ENCODE assay signal across 12 cellular contexts in the genomic region with DNA sequence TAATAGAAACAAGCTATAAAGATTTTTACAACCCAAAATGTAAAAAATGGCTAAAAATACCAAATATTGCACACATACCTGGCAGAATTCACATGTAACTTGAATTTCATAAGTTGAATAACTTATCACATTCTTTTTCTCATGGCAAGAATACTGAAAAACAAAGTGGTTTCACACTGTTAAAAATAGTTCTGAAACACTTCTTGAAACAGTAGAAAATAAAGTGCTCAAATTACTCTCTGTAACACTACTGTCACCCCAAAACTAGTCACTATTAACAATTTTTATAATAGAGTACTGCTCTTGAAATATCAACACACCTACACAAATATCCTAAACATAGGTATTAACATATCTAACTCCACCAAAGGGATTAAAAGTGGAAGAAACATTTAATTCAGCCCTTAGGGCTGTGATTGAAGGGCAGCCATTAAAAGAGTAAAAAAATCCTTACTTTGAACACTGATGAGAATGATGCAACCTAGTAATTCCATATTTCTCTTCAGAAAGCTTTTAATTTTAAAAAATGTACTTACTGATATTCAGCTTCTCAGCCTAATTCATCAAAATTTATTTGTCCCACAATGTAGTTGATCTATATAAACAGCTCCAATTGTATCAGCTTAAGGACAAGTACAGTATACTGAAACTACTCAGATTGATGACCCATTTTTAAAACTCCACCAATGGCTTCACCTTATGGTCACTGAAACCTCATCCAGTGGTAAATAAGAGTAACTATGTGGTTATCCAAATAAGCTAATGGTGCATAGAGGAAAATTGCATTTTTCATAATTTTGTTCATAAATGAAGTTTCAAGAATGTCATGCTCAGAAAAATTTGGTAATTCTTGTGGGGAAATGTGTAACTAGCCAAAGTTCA. TPM values are rescaled to one million over a fixed set of nuclear protein-coding genes. Genes with fewer than 3 reads are reported as not detected.
DNase-seq lines count a peak whose midpoint lies in the region; ATAC-seq and TF ChIP-seq lines count a peak whose summit lies in the region.
"Had no signal": no experiment of that assay in that cellular context is flagged by ENCODE, and none has a peak within 500 bp of the region (broad histone marks: within the 10 kb centered on the region; RNA-seq: fewer than 3 reads in every experiment).

No MANE protein-coding gene starts in this region.

- no peak overlapping the region for H3K4me3 ChIP-seq in CD4-positive, CD25-positive, alpha-beta regulatory T cell (ENCODE audit: low read depth, low read length)
- H3K4me3 ChIP-seq: stomach had no signal

- H2BK20ac ChIP-seq in H9 (ENCODE audit: low read depth, low read length, poor library complexity, severe bottlenecking) = no peak overlapping the region

- H2BK12ac ChIP-seq in H9 (ENCODE audit: insufficient read length, low read depth, low read length) = no peak overlapping the region

- no peaks in the 10 kb centered on the region for H3K79me1 ChIP-seq in H9 (ENCODE audit: insufficient read depth, low read depth, low read length, poor library complexity, severe bottlenecking)

- no peaks in the 10 kb centered on the region for H3K27me3 ChIP-seq in CD4-positive, CD25-positive, alpha-beta regulatory T cell (ENCODE audit: control insufficient read depth, insufficient read depth, low read length)
- H3K27me3 ChIP-seq in H9 (ENCODE audit: insufficient read depth, low read length) = no peaks in the 10 kb centered on the region
- H3K27me3 ChIP-seq: stomach had no signal

- H3K56ac ChIP-seq in H9 (ENCODE audit: insufficient read length, low read depth, low read length) = no peak overlapping the region

- ATAC-seq in CD4-positive, CD25-positive, alpha-beta regulatory T cell (ENCODE audit: low read depth in 2 of 2) = no peak
- peak; percentile 49 for ATAC-seq in GM19025 (IDR thresholded peaks at IDR 0.05; ENCODE audit: low read depth, unreplicated experiment)
- peak; percentile 76 for ATAC-seq in HG03442 (IDR thresholded peaks at IDR 0.05; ENCODE audit: unreplicated experiment)
- ATAC-seq in HG03457 (IDR thresholded peaks at IDR 0.05; ENCODE audit: unreplicated experiment) = no peak

- peaks cover 35 to 51% (median 42%) of the 10 kb centered on the region in 4 donors for H3K4me1 Mint-ChIP-seq in CD4-positive, CD25-positive, alpha-beta regulatory T cell
- H3K4me1 Mint-ChIP-seq in H9 = peaks cover 19 to 22% of the 10 kb centered on the region in 2 experiments
- H3K4me1 Mint-ChIP-seq: neural crest cell had no signal

- H2BK5ac ChIP-seq in H9 (ENCODE audit: insufficient read length, low read length) = no peak overlapping the region

- H3K36me3 Mint-ChIP-seq in CD4-positive, CD25-positive, alpha-beta regulatory T cell = peaks cover 30% of the 10 kb centered on the region
- peaks cover 10 to 45% (median 39%) of the 10 kb centered on the region in 3 experiments for H3K36me3 Mint-ChIP-seq in H9 (ENCODE audit: insufficient read depth in 1 of 3, low read depth in 3 of 3)

- no peak overlapping the region for H3K23ac ChIP-seq in H9 (ENCODE audit: insufficient read length, low read depth, low read length)

- H4K20me1 ChIP-seq in H9 (ENCODE audit: control insufficient read depth, insufficient read depth, insufficient read length) = no peaks in the 10 kb centered on the region

- no peak overlapping the region for H3T11ph ChIP-seq in H9 (ENCODE audit: low read length)

- no peak overlapping the region for H3K18ac ChIP-seq in H9 (ENCODE audit: insufficient read length, low read depth, low read length)

- no peak overlapping the region for H4K91ac ChIP-seq in H9 (ENCODE audit: insufficient read length, low read depth, low read length)

- H2AFZ ChIP-seq in H9 (ENCODE audit: low read length) = no peak overlapping the region

- peak overlapping the region in 2 of 3 donors; percentile 67 to 69 for H3K27ac Mint-ChIP-seq in CD4-positive, CD25-positive, alpha-beta regulatory T cell
- peak overlapping the region in 2 of 3 experiments; percentile 50 to 75; a peak in 4 of 7 replicates for H3K27ac Mint-ChIP-seq in H9

- no peak overlapping the region for H2BK15ac ChIP-seq in H9 (ENCODE audit: low read depth, low read length)

- H3K9me3 Mint-ChIP-seq in CD4-positive, CD25-positive, alpha-beta regulatory T cell = no peaks in the 10 kb centered on the region
- H3K9me3 Mint-ChIP-seq in H9 = no peaks in the 10 kb centered on the region
- H3K9me3 Mint-ChIP-seq: neural crest cell had no signal

- H3K14ac ChIP-seq in H9 (ENCODE audit: insufficient read depth, low read length) = no peak overlapping the region

- H3K9ac ChIP-seq in H9 (ENCODE audit: extremely low read depth, insufficient read length, low read length) = no peak overlapping the region

- H3K27ac ChIP-seq in CD4-positive, CD25-positive, alpha-beta regulatory T cell (ENCODE audit: insufficient read depth, low read length, poor library complexity, severe bottlenecking) = no peak overlapping the region
- H3K27ac ChIP-seq in H9 (ENCODE audit: insufficient read length, low read depth, low read length) = no peak overlapping the region
- H3K27ac ChIP-seq: stomach had no signal

- H2BK120ac ChIP-seq in H9 (ENCODE audit: low read depth, low read length, poor library complexity, severe bottlenecking) = no peak overlapping the region

- H3K23me2 ChIP-seq in H9 (ENCODE audit: insufficient read length, low read depth, low read length, poor library complexity, severe bottlenecking) = no peaks in the 10 kb centered on the region

- no peak overlapping the region for H3K4ac ChIP-seq in H9 (ENCODE audit: low read depth, low read length)

- DNase-seq in CD4-positive, CD25-positive, alpha-beta regulatory T cell = no peak
- DNase-seq in H9 (no peak), iPS-NIHi11 (ENCODE audit: low spot score) (no peak), SK-N-DZ (ENCODE audit: low spot score) (no peak), NCI-H1417 (lab: John Stamatoyannopoulos, UW) (no peak)
- DNase-seq: islet precursor cell, NCI-H1105, stomach had no signal

- no peaks in the 10 kb centered on the region for H3K9me3 ChIP-seq in CD4-positive, CD25-positive, alpha-beta regulatory T cell (ENCODE audit: control insufficient read depth in 2 of 2, low read length in 2 of 2)
- no peaks in the 10 kb centered on the region for H3K9me3 ChIP-seq in H9 (ENCODE audit: control insufficient read depth, low read depth, low read length)
- H3K9me3 ChIP-seq: stomach had no signal

- no peak overlapping the region for H3K4me3 Mint-ChIP-seq in CD4-positive, CD25-positive, alpha-beta regulatory T cell
- no peak overlapping the region for H3K4me3 Mint-ChIP-seq in H9
- H3K4me3 Mint-ChIP-seq: neural crest cell had no signal

- H3K4me2 ChIP-seq in H9 (ENCODE audit: insufficient read depth, insufficient read length, low read length) = no peak overlapping the region

- no peaks in the 10 kb centered on the region for H3K4me1 ChIP-seq in CD4-positive, CD25-positive, alpha-beta regulatory T cell (ENCODE audit: control insufficient read depth, insufficient read depth, low read length, poor library complexity, severe bottlenecking)
- H3K4me1 ChIP-seq in H9 (ENCODE audit: insufficient read depth, low read length) = peaks cover 2% of the 10 kb centered on the region; the same call in 1 of the 2 replicates

- no peaks in the 10 kb centered on the region; the same call in 1 of the 2 replicates for H3K79me2 ChIP-seq in H9 (ENCODE audit: insufficient read depth, low read length)

- H4K5ac ChIP-seq in H9 (ENCODE audit: insufficient read length, low read depth, low read length) = no peak overlapping the region

- H3K27me3 Mint-ChIP-seq in CD4-positive, CD25-positive, alpha-beta regulatory T cell = no peaks in the 10 kb centered on the region
- no peaks in the 10 kb centered on the region for H3K27me3 Mint-ChIP-seq in H9 (ENCODE audit: low read depth)

- no peak overlapping the region for H2AK5ac ChIP-seq in H9 (ENCODE audit: insufficient read length, low read length)

- no peak for TF ChIP-seq CTCF in H9 (conservative IDR thresholded peaks at IDR 0.05)

- H3K36me3 ChIP-seq in CD4-positive, CD25-positive, alpha-beta regulatory T cell (ENCODE audit: control insufficient read depth, insufficient read depth, low read length) = peaks cover 34% of the 10 kb centered on the region

- H4K8ac ChIP-seq in H9 (replicated peaks; ENCODE audit: insufficient read length, low read depth, low read length) = no peak overlapping the region

RNA-seq across cellular contexts. Expression of gene ATF2, which starts 31.4 kb away (rescaled TPM):
- 62.6 TPM for total RNA-seq in CD4-positive, CD25-positive, alpha-beta regulatory T cell
- 10 to 100 TPM; 22.3 to 49.9 (median 38.2) TPM for polyA plus RNA-seq in CD4-positive, CD25-positive, alpha-beta regulatory T cell
- total RNA-seq in H9 (2021) = 34.9 and 40.9 TPM in 2 replicates
- 51.5 and 53.3 TPM in 2 replicates for polyA plus RNA-seq in SK-N-DZ (2014; cell fraction: cytosol; rRNA removed)
- 30.5 and 35.1 TPM in 2 replicates for polyA plus RNA-seq in SK-N-DZ (2014; cell fraction: nucleus; rRNA removed)

RNA-seq across cellular contexts. Expression of gene ATP5MC3, which starts 44.9 kb away (rescaled TPM):
- total RNA-seq in CD4-positive, CD25-positive, alpha-beta regulatory T cell = 66.2 TPM
- polyA plus RNA-seq in CD4-positive, CD25-positive, alpha-beta regulatory T cell = 100 to 1,000 TPM; 359 to 452 (median 396) TPM
- 326 and 334 TPM in 2 replicates for total RNA-seq in H9 (2021)
- polyA plus RNA-seq in SK-N-DZ (2014; cell fraction: cytosol; rRNA removed) = 362 and 398 TPM in 2 replicates
- polyA plus RNA-seq in SK-N-DZ (2014; cell fraction: nucleus; rRNA removed) = 163 and 239 TPM in 2 replicates

Comparison
In these comparisons a context has a peak if more than half of its experiments do, and no peak if none do; other contexts are left out.
1. ATAC-seq: peak in GM19025 (single experiment) and HG03442 (single experiment); none in CD4-positive, CD25-positive, alpha-beta regulatory T cell (0 of 2) and HG03457 (single experiment).